ENCODE assay signal across 18 cellular contexts in genomic region chr9:5642170-5642569, GRCh38.
"Had no signal": no experiment of that assay in that cellular context is flagged by ENCODE, and none has a peak within 500 bp of the region (broad histone marks: within the 10 kb centered on the region; RNA-seq: fewer than 3 reads in every experiment).

No MANE protein-coding gene starts in this region.

- H3K27me3 ChIP-seq: gastrocnemius medialis, heart right ventricle, stomach, transverse colon had no signal

- DNase-seq: effector memory CD4-positive, alpha-beta T cell; heart right ventricle; hypothalamus; kidney glomerular epithelial cell; mesendoderm; naive B cell; occipital lobe; stimulated activated CD4-positive, alpha-beta T cell treated with anti-CD3 and anti-CD28 coated beads, Interleukin-2, amount 100 ng/mL, for 24 hours; stimulated activated naive CD4-positive, alpha-beta T cell; stomach; transverse colon had no signal

- H3K27ac ChIP-seq: gastrocnemius medialis, heart right ventricle, parathyroid adenoma, stomach, thoracic aorta, transverse colon had no signal

- H3K4me3 ChIP-seq: gastrocnemius medialis, heart right ventricle, stomach, thoracic aorta, transverse colon had no signal

- ATAC-seq: esophagus mucosa, heart right ventricle, sciatic nerve had no signal

- H3K36me3 ChIP-seq: gastrocnemius medialis, thoracic aorta, transverse colon had no signal

- FAIRE-seq: islet of Langerhans, urothelium cell line had no signal

- H3K4me1 ChIP-seq: parathyroid adenoma had no signal

- H3K9me3 ChIP-seq: gastrocnemius medialis had no signal
